14 cellular contexts compared by ENCODE assay signal in genomic region chrX:150696264-150696789, GRCh38. TPM values are rescaled to one million over a fixed set of nuclear protein-coding genes. Genes with fewer than 3 reads are reported as not detected.
DNase-seq lines count a peak whose midpoint lies in the region; ATAC-seq and TF ChIP-seq lines count a peak whose summit lies in the region.
"Had no signal": no experiment of that assay in that cellular context is flagged by ENCODE, and none has a peak within 500 bp of the region (broad histone marks: within the 10 kb centered on the region; RNA-seq: fewer than 3 reads in every experiment).

No MANE protein-coding gene starts in this region.

- DNase-seq in Calu3 (no peak), Karpas-422 (no peak), islet precursor cell (no peak), GOT3 (lab: John Stamatoyannopoulos, UW) (no peak)
- peak; percentile 26 for DNase-seq in activated CD8-positive, alpha-beta T cell treated with anti-CD3 and anti-CD28 coated beads for 36 hours
- no peak for DNase-seq in natural killer cell treated with Interleukin-12 subunit alpha and Interleukin-12 subunit beta and Interleukin-15 and Interleukin-18, amount 100 ng/mL, for 72 hours (ENCODE audit: low spot score)
- DNase-seq: amniotic stem cell; effector CD4-positive, alpha-beta T cell; NCI-H2227 treated with DMSO at 0.1 percent for 48 hours; pancreas had no signal

- peaks cover 6% of the 10 kb centered on the region; the same call in 1 of the 2 replicates for H3K36me3 ChIP-seq in Karpas-422 (ENCODE audit: insufficient read depth, low read length)
- H3K36me3 ChIP-seq: pancreas had no signal

- peak overlapping the region; percentile 76 for H3K4me2 ChIP-seq in Karpas-422 (ENCODE audit: low read depth, low read length, poor library complexity, severe bottlenecking)

- H3K36me3 Mint-ChIP-seq in Calu3 (ENCODE audit: insufficient read depth, unreplicated experiment), result peaks cover 30% of the 10 kb centered on the region
- peaks cover 25% of the 10 kb centered on the region for H3K36me3 Mint-ChIP-seq in activated CD8-positive, alpha-beta T cell treated with anti-CD3 and anti-CD28 coated beads for 36 hours (ENCODE audit: low read depth)
- H3K36me3 Mint-ChIP-seq in natural killer cell treated with Interleukin-12 subunit alpha and Interleukin-12 subunit beta and Interleukin-15 and Interleukin-18, amount 100 ng/mL, for 72 hours, result no peaks in the 10 kb centered on the region
- H3K36me3 Mint-ChIP-seq: WTC11 had no signal

- H3K27ac ChIP-seq in Karpas-422 (ENCODE audit: low read length), result peak overlapping the region; percentile 94

- peaks cover 55% of the 10 kb centered on the region for H3K4me1 ChIP-seq in Karpas-422 (ENCODE audit: low read length)

- H3K27me3 ChIP-seq in Karpas-422 (ENCODE audit: low read length), result no peaks in the 10 kb centered on the region
- H3K27me3 ChIP-seq: pancreas had no signal

- intact Hi-C loops in Calu3 (cut with micrococcal nuclease; ENCODE audit: unreplicated experiment), result no loop called here
- intact Hi-C loops in activated CD8-positive, alpha-beta T cell treated with anti-CD3 and anti-CD28 coated beads for 36 hours (cut with micrococcal nuclease), result no loop called here

- H3K9me2 ChIP-seq in Karpas-422 (replicated peaks; ENCODE audit: insufficient read depth, low read length), result no peaks in the 10 kb centered on the region

- CTCF ChIA-PET in Calu3 (lab: Charles Lee), result no interaction called here
- CTCF ChIA-PET in activated CD8-positive, alpha-beta T cell treated with anti-CD3 and anti-CD28 coated beads for 36 hours (lab: Charles Lee), result interaction anchor here (0.8 to 2.9 kb wide), 2 partner anchors 11 to 13 kb away, joined by 3 to 7 read pairs; no protein-coding TSS in a partner anchor

- POLR2A ChIA-PET in activated CD8-positive, alpha-beta T cell treated with anti-CD3 and anti-CD28 coated beads for 36 hours (lab: Charles Lee), result no interaction called here

- H3K4me3 ChIP-seq in Karpas-422 (ENCODE audit: low read length), result no peak overlapping the region; the same call in 1 of the 2 replicates
- H3K4me3 ChIP-seq: pancreas had no signal

- peaks cover 30% of the 10 kb centered on the region for H3K4me1 Mint-ChIP-seq in Calu3 (ENCODE audit: low read depth, unreplicated experiment)
- peaks cover 48% of the 10 kb centered on the region for H3K4me1 Mint-ChIP-seq in activated CD8-positive, alpha-beta T cell treated with anti-CD3 and anti-CD28 coated beads for 36 hours (ENCODE audit: low read depth)
- peaks cover 39 to 43% of the 10 kb centered on the region in 2 donors for H3K4me1 Mint-ChIP-seq in natural killer cell treated with Interleukin-12 subunit alpha and Interleukin-12 subunit beta and Interleukin-15 and Interleukin-18, amount 100 ng/mL, for 72 hours (ENCODE audit: low read depth in 2 of 2)

- no peak overlapping the region for H2AFZ ChIP-seq in Karpas-422 (ENCODE audit: low read length)

- no peak for ATAC-seq in activated CD8-positive, alpha-beta T cell treated with anti-CD3 and anti-CD28 coated beads for 36 hours
- peak; percentile 25 to 43 for ATAC-seq in natural killer cell treated with Interleukin-12 subunit alpha and Interleukin-12 subunit beta and Interleukin-15 and Interleukin-18, amount 100 ng/mL, for 72 hours
- ATAC-seq in HG03565 (IDR thresholded peaks at IDR 0.05; ENCODE audit: unreplicated experiment), result no peak
- ATAC-seq: HCT116, Right ventricle myocardium inferior, WTC11 had no signal

- peak overlapping the region; percentile 76 for H3K9ac ChIP-seq in Karpas-422 (ENCODE audit: low read length)

- no peaks in the 10 kb centered on the region for H3K9me3 Mint-ChIP-seq in Calu3 (ENCODE audit: low read depth, unreplicated experiment)
- H3K9me3 Mint-ChIP-seq in activated CD8-positive, alpha-beta T cell treated with anti-CD3 and anti-CD28 coated beads for 36 hours, result no peaks in the 10 kb centered on the region
- H3K9me3 Mint-ChIP-seq in natural killer cell treated with Interleukin-12 subunit alpha and Interleukin-12 subunit beta and Interleukin-15 and Interleukin-18, amount 100 ng/mL, for 72 hours, result no peaks in the 10 kb centered on the region
- H3K9me3 Mint-ChIP-seq: WTC11 had no signal

- no TSS peak for BruUV-seq in Calu3 (replicated peaks; lab: Mats Ljungman, UMichigan)

- no peak overlapping the region for H3K4me3 Mint-ChIP-seq in Calu3 (ENCODE audit: low read depth, unreplicated experiment)
- H3K4me3 Mint-ChIP-seq in activated CD8-positive, alpha-beta T cell treated with anti-CD3 and anti-CD28 coated beads for 36 hours, result peak overlapping the region; percentile 87
- H3K4me3 Mint-ChIP-seq in natural killer cell treated with Interleukin-12 subunit alpha and Interleukin-12 subunit beta and Interleukin-15 and Interleukin-18, amount 100 ng/mL, for 72 hours, result peak overlapping the region; percentile 84
- H3K4me3 Mint-ChIP-seq: WTC11 had no signal

- no peaks in the 10 kb centered on the region for H3K27me3 Mint-ChIP-seq in Calu3 (ENCODE audit: unreplicated experiment)
- no peaks in the 10 kb centered on the region for H3K27me3 Mint-ChIP-seq in activated CD8-positive, alpha-beta T cell treated with anti-CD3 and anti-CD28 coated beads for 36 hours
- peaks cover 0 to 5% of the 10 kb centered on the region in 2 donors for H3K27me3 Mint-ChIP-seq in natural killer cell treated with Interleukin-12 subunit alpha and Interleukin-12 subunit beta and Interleukin-15 and Interleukin-18, amount 100 ng/mL, for 72 hours

- H4K20me1 ChIP-seq in Karpas-422 (ENCODE audit: insufficient read depth, low read depth, low read length), result peaks cover 6% of the 10 kb centered on the region; the same call in 1 of the 2 replicates

- H3K79me2 ChIP-seq in Karpas-422 (ENCODE audit: low read length), result peaks cover 65% of the 10 kb centered on the region

- no peaks in the 10 kb centered on the region for H3K9me3 ChIP-seq in Karpas-422 (ENCODE audit: low read length)
- H3K9me3 ChIP-seq: pancreas had no signal

- H3K27ac Mint-ChIP-seq in Calu3 (ENCODE audit: unreplicated experiment), result peak overlapping the region; percentile 33
- H3K27ac Mint-ChIP-seq in activated CD8-positive, alpha-beta T cell treated with anti-CD3 and anti-CD28 coated beads for 36 hours, result peak overlapping the region; percentile 97
- H3K27ac Mint-ChIP-seq in natural killer cell treated with Interleukin-12 subunit alpha and Interleukin-12 subunit beta and Interleukin-15 and Interleukin-18, amount 100 ng/mL, for 72 hours, result peak overlapping the region; percentile 36 to 91
- H3K27ac Mint-ChIP-seq: WTC11 had no signal

- no peak for TF ChIP-seq CTCF in Calu3 (IDR thresholded peaks at IDR 0.05; ENCODE audit: unreplicated experiment)
- no peak for TF ChIP-seq CTCF in activated CD8-positive, alpha-beta T cell treated with anti-CD3 and anti-CD28 coated beads for 36 hours (IDR thresholded peaks at IDR 0.05)

RNA-seq across cellular contexts. Expression of gene MTMR1, which starts 3.1 kb away (rescaled TPM):
- total RNA-seq in Calu3 (2022), result 40.0 and 49.1 TPM in 2 replicates
- 23.0 and 33.2 TPM in 2 replicates for total RNA-seq in Karpas-422 (2014; rRNA removed; shearing (Covaris generic); ENCODE audit: low replicate concordance)
- 10 to 100 TPM; 32.8 to 38.6 TPM for total RNA-seq in activated CD8-positive, alpha-beta T cell treated with anti-CD3 and anti-CD28 coated beads for 36 hours
- 10 to 100 TPM; 32.1 to 37.1 TPM for total RNA-seq in natural killer cell treated with Interleukin-12 subunit alpha and Interleukin-12 subunit beta and Interleukin-15 and Interleukin-18, amount 100 ng/mL, for 72 hours

Comparison
In these comparisons a context has a peak if more than half of its experiments do, and no peak if none do; other contexts are left out.
1. H3K27ac Mint-ChIP-seq: peak in every context shown above with its lines; median percentile 97 in activated CD8-positive, alpha-beta T cell treated with anti-CD3 and anti-CD28 coated beads for 36 hours; 64 in natural killer cell treated with Interleukin-12 subunit alpha and Interleukin-12 subunit beta and Interleukin-15 and Interleukin-18, amount 100 ng/mL, for 72 hours; 33 in Calu3.
2. ATAC-seq: peak in natural killer cell treated with Interleukin-12 subunit alpha and Interleukin-12 subunit beta and Interleukin-15 and Interleukin-18, amount 100 ng/mL, for 72 hours (2 of 2); none in activated CD8-positive, alpha-beta T cell treated with anti-CD3 and anti-CD28 coated beads for 36 hours (single experiment) and HG03565 (single experiment).